9 cellular contexts compared by ENCODE assay signal in genomic region chr6:119347466-119348307, GRCh38. TPM values are rescaled to one million over a fixed set of nuclear protein-coding genes. Genes with fewer than 3 reads are reported as not detected.
DNase-seq lines count a peak whose midpoint lies in the region; ATAC-seq, FAIRE-seq and TF ChIP-seq lines count a peak whose summit lies in the region.
"Had no signal": no experiment of that assay in that cellular context is flagged by ENCODE, and none has a peak within 500 bp of the region (broad histone marks: within the 10 kb centered on the region; RNA-seq: fewer than 3 reads in every experiment).

No MANE protein-coding gene starts in this region.

- no peak overlapping the region for H4K5ac ChIP-seq in IMR-90 (ENCODE audit: low read depth, low read length)

- H2BK15ac ChIP-seq in IMR-90 (ENCODE audit: low read depth, low read length) = no peak overlapping the region

- CTCF ChIA-PET in IMR-90 (lab: Yijun Ruan, JAX) = interaction anchor here (0.8 to 0.9 kb wide), 2 partner anchors 219 to 372 kb away, joined by 3 read pairs; no protein-coding TSS in a partner anchor

- H3K27ac Mint-ChIP-seq in naive thymus-derived CD8-positive, alpha-beta T cell = peak overlapping the region; percentile 53 to 97 (median 88)

- no peak overlapping the region for H2BK120ac ChIP-seq in IMR-90 (ENCODE audit: low read depth, low read length)

- no peaks in the 10 kb centered on the region for H3K27me3 Mint-ChIP-seq in naive thymus-derived CD8-positive, alpha-beta T cell

- POLR2A ChIA-PET in IMR-90 (lab: Charles Lee; ENCODE audit: unreplicated experiment) = interaction anchor here (0.5 kb wide), 1 partner anchor 23 kb away, joined by 4 read pairs; no protein-coding TSS in a partner anchor
- POLR2A ChIA-PET in naive thymus-derived CD8-positive, alpha-beta T cell (lab: Charles Lee) = interaction anchor here (0.6 to 1.3 kb wide), 3 partner anchors 25 to 126 kb away, joined by 3 to 4 read pairs (median 3); no protein-coding TSS in a partner anchor

- no peak overlapping the region for H3K56ac ChIP-seq in IMR-90 (ENCODE audit: extremely low read depth, insufficient read depth, low read length)

- DNase-seq in GM12892 (ENCODE audit: insufficient read length) = peak; percentile 21
- peak; percentile 23 for DNase-seq in IMR-90
- peak; percentile 26 to 38 for DNase-seq in activated CD4-positive, alpha-beta T cell treated with anti-CD3 and anti-CD28 coated beads, Interleukin-2, amount 50 U/mL, for 48 hours
- DNase-seq in epithelial cell of proximal tubule (ENCODE audit: low read depth) = peak; percentile 47
- peak in 6 of 10 donors; percentile 8 to 39 (median 32) for DNase-seq in naive thymus-derived CD8-positive, alpha-beta T cell
- peak; percentile 63 for DNase-seq in ureter (ENCODE audit: low spot score)
- no peak for DNase-seq in GF-D8 (lab: John Stamatoyannopoulos, UW)

- peaks cover 12 to 67% (median 59%) of the 10 kb centered on the region in 4 donors for H3K4me1 Mint-ChIP-seq in naive thymus-derived CD8-positive, alpha-beta T cell

- no peaks in the 10 kb centered on the region for H3K9me3 ChIP-seq in IMR-90 (ENCODE audit: control insufficient read depth, insufficient read depth, low read length)

- H3K18ac ChIP-seq in IMR-90 (ENCODE audit: low read depth, low read length) = no peak overlapping the region

- no peak overlapping the region for H2AK9ac ChIP-seq in IMR-90 (replicated peaks; ENCODE audit: low read depth, low read length, poor library complexity)

- TF ChIP-seq POLR2A in GM12892 (IDR thresholded peaks at IDR 0.05; ENCODE audit: low read depth, low read length) (no peak), IMR-90 (IDR thresholded peaks at IDR 0.05; ENCODE audit: low read depth, low read length) (no peak)

- in situ Hi-C loops in IMR-90 (cut with MboI; ENCODE audit: low sequenced_read_pairs) = loop anchor here (5.0 kb wide), 1 partner anchor 195 kb away; no protein-coding TSS in a partner anchor

- no peak overlapping the region for H4K8ac ChIP-seq in IMR-90 (ENCODE audit: low read depth in 2 of 2, low read length in 2 of 2)

- peaks cover 5% of the 10 kb centered on the region; the same call in 1 of the 2 replicates for H3K4me1 ChIP-seq in IMR-90 (ENCODE audit: control insufficient read depth, insufficient read depth, low read length)

- ATAC-seq in GM21576 (IDR thresholded peaks at IDR 0.05; ENCODE audit: unreplicated experiment) (peak; percentile 28), IMR-90 (ENCODE audit: low read depth) (no peak)
- no peak for ATAC-seq in naive thymus-derived CD8-positive, alpha-beta T cell

- no peaks in the 10 kb centered on the region for H3K27me3 ChIP-seq in IMR-90 (ENCODE audit: control insufficient read depth, insufficient read depth, low read length)

- H3K23ac ChIP-seq in IMR-90 (ENCODE audit: low read depth, low read length) = peak overlapping the region; percentile 46; the same call in 1 of the 2 replicates

- WGBS in IMR-90 (ENCODE audit: extremely low coverage in 2 of 2, insufficient read length in 1 of 2), 2 experiments = no CpG with 5 or more reads among the region's 24 CpGs

- peaks cover 5 to 16% of the 10 kb centered on the region in 2 experiments; a peak in 3 of 4 replicates for H3K79me1 ChIP-seq in IMR-90 (ENCODE audit: low read depth in 1 of 2, low read length in 2 of 2)

- H3K4ac ChIP-seq in IMR-90 (ENCODE audit: low read depth, low read length) = peak overlapping the region; percentile 15

- 0 out of 2 replicates have a peak overlapping the region, but pooled peaks have one; percentile 58 for H3K14ac ChIP-seq in IMR-90 (replicated peaks; ENCODE audit: low read depth, low read length)

- no peaks in the 10 kb centered on the region for H3K36me3 Mint-ChIP-seq in naive thymus-derived CD8-positive, alpha-beta T cell

- no TSS peak for BruUV-seq in IMR-90 (replicated peaks; lab: Mats Ljungman, UMichigan)

- peak overlapping the region; percentile 83 to 99 (median 93) for H3K4me3 Mint-ChIP-seq in naive thymus-derived CD8-positive, alpha-beta T cell

- peak; percentile 62 for FAIRE-seq in GM12892 (lab: Jason Lieb, UNC)
- FAIRE-seq: bronchial epithelial cell had no signal

- dilution Hi-C loops in IMR-90 (cut with HindIII; ENCODE audit: low sequenced_read_pairs, unreplicated experiment) = no loop called here

- no peaks in the 10 kb centered on the region; the same call in 1 of the 2 replicates for H3K9me1 ChIP-seq in IMR-90 (ENCODE audit: insufficient read depth, low read length)

- 0 out of 2 replicates have a peak overlapping the region, but pooled peaks have one; percentile 33 for H2AK5ac ChIP-seq in IMR-90 (ENCODE audit: low read depth, low read length)

- TF ChIP-seq CTCF in IMR-90 (conservative IDR thresholded peaks at IDR 0.05; ENCODE audit: low read depth, low read length) = no peak
- no peak for TF ChIP-seq CTCF in epithelial cell of proximal tubule (conservative IDR thresholded peaks at IDR 0.05; ENCODE audit: low read depth, low read length)

- H2AFZ ChIP-seq in IMR-90 (replicated peaks; ENCODE audit: low read length, poor library complexity) = peak overlapping the region; percentile 98

- H2BK5ac ChIP-seq in IMR-90 (ENCODE audit: low read depth, low read length, poor library complexity, severe bottlenecking) = no peak overlapping the region

- H3K4me2 ChIP-seq in IMR-90 (ENCODE audit: low read depth, low read length) = peak overlapping the region; percentile 99

- TF ChIP-seq RAD21 in IMR-90 (IDR thresholded peaks at IDR 0.05; ENCODE audit: low read length) = no peak

- no peak overlapping the region for H4K91ac ChIP-seq in IMR-90 (ENCODE audit: insufficient read depth, low read depth, low read length)

- no peaks in the 10 kb centered on the region for H3K9me3 Mint-ChIP-seq in naive thymus-derived CD8-positive, alpha-beta T cell

- 0 out of 2 replicates have a peak overlapping the region, but pooled peaks have one; percentile 1 for H2BK20ac ChIP-seq in IMR-90 (ENCODE audit: low read depth, low read length)

- intact Hi-C loops in IMR-90 (cut with micrococcal nuclease) = loop anchor here (1.0 to 10.0 kb wide), 3 partner anchors 85 to 1987 kb away; partner anchors contain the start of gene TBC1D32

- peak overlapping the region; percentile 60 for H3K9ac ChIP-seq in IMR-90 (ENCODE audit: low read depth, low read length)

- no peaks in the 10 kb centered on the region for H3K36me3 ChIP-seq in IMR-90 (ENCODE audit: control insufficient read depth, insufficient read depth, low read length)

- no peaks in the 10 kb centered on the region for H4K20me1 ChIP-seq in IMR-90 (ENCODE audit: insufficient read depth, low read length)

- H3K4me3 ChIP-seq in IMR-90 (ENCODE audit: insufficient read depth, low read depth, low read length) = peak overlapping the region; percentile 98
- peak overlapping the region; percentile 87 for H3K4me3 ChIP-seq in epithelial cell of proximal tubule (ENCODE audit: low read depth, low read length)

- H3K27ac ChIP-seq in IMR-90 (ENCODE audit: insufficient read depth, low read length) = no peak overlapping the region

TF ChIP-seq in IMR-90, 13 proteins besides CTCF, POLR2A, EP300 and RAD21:
- TF ChIP-seq CEBPB (IDR thresholded peaks at IDR 0.05; ENCODE audit: low read depth, low read length) (0 out of 2 replicates have a peak, but pooled peaks have one; percentile 14), CHD1 (IDR thresholded peaks at IDR 0.05; ENCODE audit: low read depth, low read length) (no peak), NFE2L2 (IDR thresholded peaks at IDR 0.05; ENCODE audit: low read depth, low read length) (no peak)

RNA-seq across cellular contexts. Expression of gene MAN1A1, which starts 1.9 kb away (rescaled TPM):
- 8.2 TPM for polyA plus RNA-seq in GM12892 (2012; ENCODE audit: missing spikeins)
- total RNA-seq in IMR-90 (2012; rRNA removed) (5.9 and 11.4 TPM in 2 replicates), epithelial cell of proximal tubule (16.1 and 23.4 TPM in 2 replicates), ureter (56.8 TPM)
- polyA plus RNA-seq in IMR-90 (2012; rRNA removed) = 4.6 and 6.4 TPM in 2 replicates
- 2.0 and 3.3 TPM in 2 replicates for polyA plus RNA-seq in IMR-90 (2012; cell fraction: cytosol; rRNA removed)
- 1.3 and 2.6 TPM in 2 replicates for polyA plus RNA-seq in IMR-90 (2012; cell fraction: nucleus; rRNA removed; ENCODE audit: low replicate concordance)
- total RNA-seq in naive thymus-derived CD8-positive, alpha-beta T cell = 1 to 10 TPM; 8.6 to 9.9 TPM
- 10 to 100 TPM in 1 of 3 donors, 1 to 10 TPM in 2; 6.1 to 17.9 (median 6.1) TPM for polyA plus RNA-seq in naive thymus-derived CD8-positive, alpha-beta T cell
